8 cellular contexts compared by ENCODE assay signal in genomic region chr12:118061876-118062791, GRCh38.
DNase-seq lines count a peak whose midpoint lies in the region; ATAC-seq lines count a peak whose summit lies in the region.

No MANE protein-coding gene starts in this region.

- no peaks in the 10 kb centered on the region for H3K9me3 ChIP-seq in neuron (ENCODE audit: low read length)

- H3K4me1 Mint-ChIP-seq in activated naive CD8-positive, alpha-beta T cell (ENCODE audit: low read depth), result peaks cover 50% of the 10 kb centered on the region

- peak overlapping the region; percentile 99 for H3K4me3 ChIP-seq in neuron (ENCODE audit: low read length)

- H3K36me3 ChIP-seq in neuron (ENCODE audit: insufficient read depth, low read length), result peaks cover 5% of the 10 kb centered on the region

- no peaks in the 10 kb centered on the region for H3K9me3 Mint-ChIP-seq in activated naive CD8-positive, alpha-beta T cell (ENCODE audit: low read depth)

- ATAC-seq in HG03139 (IDR thresholded peaks at IDR 0.05; ENCODE audit: unreplicated experiment), result no peak

- peak overlapping the region; percentile 92 for H3K27ac Mint-ChIP-seq in activated naive CD8-positive, alpha-beta T cell

- no peaks in the 10 kb centered on the region for H3K27me3 Mint-ChIP-seq in activated naive CD8-positive, alpha-beta T cell

- H3K27me3 ChIP-seq in neuron (ENCODE audit: insufficient read depth, low read length), result no peaks in the 10 kb centered on the region

- H3K4me1 ChIP-seq in neuron (ENCODE audit: insufficient read depth, low read length), result peaks cover 13% of the 10 kb centered on the region

- peak overlapping the region; percentile 98 for H3K4me3 Mint-ChIP-seq in activated naive CD8-positive, alpha-beta T cell

- peak overlapping the region; percentile 58 for H2AFZ ChIP-seq in neuron (ENCODE audit: low read depth, low read length)

- DNase-seq in activated T-cell treated with anti-CD3 and anti-CD28 coated beads, Interleukin-2, amount 50 U/mL, for 1 hour, result peak; percentile 24
- DNase-seq in activated T-cell treated with anti-CD3 and anti-CD28 coated beads for 4 hours (no peak), NCI-H1105 (lab: John Stamatoyannopoulos, UW) (peak; percentile 54), glomerular visceral epithelial cell (ENCODE audit: extremely low spot score) (peak; percentile 61), NCI-H128 (lab: John Stamatoyannopoulos, UW; ENCODE audit: unreplicated experiment) (no peak)

- no peaks in the 10 kb centered on the region for H3K36me3 Mint-ChIP-seq in activated naive CD8-positive, alpha-beta T cell

Comparison
In these comparisons a context has a peak if more than half of its experiments do, and no peak if none do; other contexts are left out.
1. DNase-seq: peak in activated T-cell treated with anti-CD3 and anti-CD28 coated beads, Interleukin-2, amount 50 U/mL, for 1 hour (single experiment), NCI-H1105 (single experiment) and glomerular visceral epithelial cell (single experiment); none in activated T-cell treated with anti-CD3 and anti-CD28 coated beads for 4 hours (single experiment) and NCI-H128 (single experiment).